In the genomic region with DNA sequence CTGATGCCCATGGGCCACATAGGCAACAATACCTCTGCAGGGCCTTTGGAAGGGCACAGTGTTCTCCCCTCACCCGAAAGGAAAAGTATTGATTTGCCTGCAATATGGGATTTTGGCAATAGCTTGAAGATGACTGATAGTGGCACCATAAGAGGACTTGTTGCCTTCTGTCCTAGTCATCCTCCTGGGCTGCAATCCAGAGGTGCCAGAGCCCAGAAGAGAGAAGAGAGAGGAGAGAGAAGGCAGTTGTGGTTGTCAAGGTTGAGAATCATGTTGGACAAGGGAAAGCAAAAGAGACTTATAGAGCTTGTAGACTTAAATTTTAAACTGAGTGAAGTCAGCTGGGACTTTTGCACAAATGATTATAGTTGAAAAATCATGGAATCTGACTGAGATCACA, we compare ENCODE assay signal across 26 cellular contexts. TPM values are rescaled to one million over a fixed set of nuclear protein-coding genes. Genes with fewer than 3 reads are reported as not detected.
"Had no signal": no experiment of that assay in that cellular context is flagged by ENCODE, and none has a peak within 500 bp of the region (broad histone marks: within the 10 kb centered on the region; RNA-seq: fewer than 3 reads in every experiment).

No MANE protein-coding gene starts in this region.

- H3K27me3 ChIP-seq: colonic mucosa, esophagus squamous epithelium, left lung, spleen, testis, vagina had no signal

- DNase-seq: activated CD4-positive, alpha-beta T cell treated with anti-CD3 and anti-CD28 coated beads, Interleukin-2, amount 10 ng/mL, durations not matched to agents 7 days and 5 days; activated CD4-positive, CD25-positive, alpha-beta regulatory T cell treated with anti-CD3 and anti-CD28 coated beads, Interleukin-2, amount 50 U/mL, for 72 hours; activated CD8-positive, alpha-beta T cell treated with anti-CD3 and anti-CD28 coated beads for 36 hours; activated gamma-delta T cell treated with Interleukin-2 at 50 U/mL for 16 hours; aorta; colonic mucosa; esophagus squamous epithelium; left lung; naive thymus-derived CD4-positive, alpha-beta T cell; spleen; stimulated activated CD4-positive, alpha-beta T cell treated with anti-CD3 and anti-CD28 coated beads, Interleukin-4, amount 100 ng/mL, for 1 hour; stimulated activated naive CD4-positive, alpha-beta T cell; testis; WERI-Rb-1 had no signal

- H3K4me3 ChIP-seq: colonic mucosa, esophagus squamous epithelium, left lung, prostate gland, spleen, testis, vagina had no signal

- H3K4me3 Mint-ChIP-seq: activated CD4-positive, alpha-beta T cell treated with anti-CD3 and anti-CD28 coated beads, Interleukin-2, amount 10 ng/mL, durations not matched to agents 7 days and 5 days; activated CD8-positive, alpha-beta T cell treated with anti-CD3 and anti-CD28 coated beads for 36 hours; activated naive CD4-positive, alpha-beta T cell treated with anti-CD3 and anti-CD28 coated beads, Interleukin-2, amount 50 U/mL, for 24 hours; activated T-helper 1 cell treated with anti-CD3 and anti-CD28 coated beads, Interleukin-12 subunit alpha, Interleukin-12 subunit beta, Interleukin-2, Interleukin-4 antibody, amounts not matched to agents 30 ng/mL and 10 ng/mL and 1 ng/mL, durations not matched to agents 14 hours and 24 hours and 36 hours; naive thymus-derived CD4-positive, alpha-beta T cell; neural crest cell; type B pancreatic cell had no signal

- ATAC-seq: activated CD8-positive, alpha-beta T cell treated with anti-CD3 and anti-CD28 coated beads for 36 hours; left lung; naive thymus-derived CD4-positive, alpha-beta T cell had no signal

- H3K27ac ChIP-seq: colonic mucosa, esophagus squamous epithelium, left lung, prostate gland, spleen, testis, vagina, WERI-Rb-1 had no signal

- H3K27me3 Mint-ChIP-seq: activated CD4-positive, alpha-beta T cell treated with anti-CD3 and anti-CD28 coated beads, Interleukin-2, amount 10 ng/mL, durations not matched to agents 7 days and 5 days; activated CD8-positive, alpha-beta T cell treated with anti-CD3 and anti-CD28 coated beads for 36 hours; activated naive CD4-positive, alpha-beta T cell treated with anti-CD3 and anti-CD28 coated beads, Interleukin-2, amount 50 U/mL, for 24 hours; naive thymus-derived CD4-positive, alpha-beta T cell; type B pancreatic cell had no signal

- H3K4me1 Mint-ChIP-seq: activated CD4-positive, alpha-beta T cell treated with anti-CD3 and anti-CD28 coated beads, Interleukin-2, amount 10 ng/mL, durations not matched to agents 7 days and 5 days; activated naive CD4-positive, alpha-beta T cell treated with anti-CD3 and anti-CD28 coated beads, Interleukin-2, amount 50 U/mL, for 24 hours; naive thymus-derived CD4-positive, alpha-beta T cell had no signal

- H3K9me3 ChIP-seq: colonic mucosa, esophagus squamous epithelium, left lung, prostate gland, spleen, testis, vagina had no signal

- H3K36me3 Mint-ChIP-seq: activated naive CD4-positive, alpha-beta T cell treated with anti-CD3 and anti-CD28 coated beads, Interleukin-2, amount 50 U/mL, for 24 hours; naive thymus-derived CD4-positive, alpha-beta T cell; type B pancreatic cell had no signal

- H3K4me1 ChIP-seq: colonic mucosa, esophagus squamous epithelium, left lung, prostate gland, spleen, testis, vagina had no signal

- H3K27ac Mint-ChIP-seq: activated CD4-positive, alpha-beta T cell treated with anti-CD3 and anti-CD28 coated beads, Interleukin-2, amount 10 ng/mL, durations not matched to agents 7 days and 5 days; activated CD8-positive, alpha-beta T cell treated with anti-CD3 and anti-CD28 coated beads for 36 hours; activated naive CD4-positive, alpha-beta T cell treated with anti-CD3 and anti-CD28 coated beads, Interleukin-2, amount 50 U/mL, for 24 hours; activated T-helper 1 cell treated with anti-CD3 and anti-CD28 coated beads, Interleukin-12 subunit alpha, Interleukin-12 subunit beta, Interleukin-2, Interleukin-4 antibody, amounts not matched to agents 30 ng/mL and 10 ng/mL and 1 ng/mL, durations not matched to agents 14 hours and 24 hours and 36 hours; naive thymus-derived CD4-positive, alpha-beta T cell; type B pancreatic cell had no signal

- H3K9me3 Mint-ChIP-seq: activated CD4-positive, alpha-beta T cell treated with anti-CD3 and anti-CD28 coated beads, Interleukin-2, amount 10 ng/mL, durations not matched to agents 7 days and 5 days; activated CD8-positive, alpha-beta T cell treated with anti-CD3 and anti-CD28 coated beads for 36 hours; activated naive CD4-positive, alpha-beta T cell treated with anti-CD3 and anti-CD28 coated beads, Interleukin-2, amount 50 U/mL, for 24 hours; activated T-helper 1 cell treated with anti-CD3 and anti-CD28 coated beads, Interleukin-12 subunit alpha, Interleukin-12 subunit beta, Interleukin-2, Interleukin-4 antibody, amounts not matched to agents 30 ng/mL and 10 ng/mL and 1 ng/mL, durations not matched to agents 14 hours and 24 hours and 36 hours; neural crest cell; type B pancreatic cell had no signal

- H3K36me3 ChIP-seq: colonic mucosa, esophagus squamous epithelium, left lung, prostate gland, spleen, vagina, WERI-Rb-1 had no signal

RNA-seq across cellular contexts. Expression of gene HDGFL1, which starts 14.6 kb away (rescaled TPM):
- total RNA-seq: activated CD4-positive, alpha-beta T cell treated with anti-CD3 and anti-CD28 coated beads, Interleukin-2, amount 10 ng/mL, durations not matched to agents 7 days and 5 days; activated CD8-positive, alpha-beta T cell treated with anti-CD3 and anti-CD28 coated beads for 36 hours; activated T-helper 1 cell treated with anti-CD3 and anti-CD28 coated beads, Interleukin-12 subunit alpha, Interleukin-12 subunit beta, Interleukin-2, Interleukin-4 antibody, amounts not matched to agents 30 ng/mL and 10 ng/mL and 1 ng/mL, durations not matched to agents 14 hours and 24 hours and 36 hours; aorta; colonic mucosa; esophagus squamous epithelium; glomerular endothelial cell; kidney epithelial cell; left lung; lung microvascular endothelial cell; naive thymus-derived CD4-positive, alpha-beta T cell; neural crest cell; osteoblast; spleen; T-helper 2 cell treated with Interferon-gamma antibody and Interleukin-4, amounts not matched to agents 100 ng/mL and 5 ng/mL, for 36 hours; vagina had no signal
- polyA plus RNA-seq: adipose tissue; aorta; naive thymus-derived CD4-positive, alpha-beta T cell; spleen had no signal
